Comparison of ENCODE assay signal across 18 cellular contexts in the genomic region with DNA sequence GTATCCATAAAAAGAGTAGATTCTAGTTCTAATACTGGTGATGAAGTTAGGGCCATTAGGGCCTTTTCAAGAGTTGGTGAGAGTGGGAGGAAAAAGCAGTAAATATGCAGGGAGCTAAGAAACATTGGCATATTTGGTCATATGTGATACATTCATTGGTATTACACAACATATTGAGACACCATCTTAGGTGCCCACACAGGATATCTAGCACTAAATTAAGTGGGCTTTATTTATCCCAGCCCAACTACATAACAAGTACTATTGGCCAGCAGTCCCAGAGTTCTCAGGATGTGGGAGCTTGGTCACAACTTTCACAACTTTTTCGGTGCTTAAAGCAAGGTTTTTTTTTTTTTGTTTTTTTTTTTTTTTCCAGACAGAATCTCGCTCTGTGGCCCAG. TPM values are rescaled to one million over a fixed set of nuclear protein-coding genes. Genes with fewer than 3 reads are reported as not detected.
DNase-seq lines count a peak whose midpoint lies in the region; ATAC-seq and TF ChIP-seq lines count a peak whose summit lies in the region.
"Had no signal": no experiment of that assay in that cellular context is flagged by ENCODE, and none has a peak within 500 bp of the region (broad histone marks: within the 10 kb centered on the region; RNA-seq: fewer than 3 reads in every experiment).

No MANE protein-coding gene starts in this region.

- no peak for ATAC-seq in CD4-positive, CD25-positive, alpha-beta regulatory T cell (ENCODE audit: low read depth in 2 of 2)
- no peak for ATAC-seq in natural killer cell
- ATAC-seq: heart left ventricle, lower lobe of right lung had no signal

- CTCF ChIA-PET in HEK293 (lab: Yijun Ruan, JAX), result interaction anchor here (0.7 to 2.8 kb wide), 5 partner anchors 20 to 1362 kb away, joined by 3 to 27 read pairs (median 4); no protein-coding TSS in a partner anchor

- H3K4me3 ChIP-seq in CD4-positive, CD25-positive, alpha-beta regulatory T cell (ENCODE audit: low read depth, low read length), result no peak overlapping the region
- H3K4me3 ChIP-seq in HEK293 (ENCODE audit: low read depth, low read length) (no peak overlapping the region), ascending aorta (no peak overlapping the region)
- H3K4me3 ChIP-seq: heart left ventricle, lower lobe of right lung, skin epidermis, vagina had no signal

- peaks cover 12% of the 10 kb centered on the region for H3K4me1 ChIP-seq in CD4-positive, CD25-positive, alpha-beta regulatory T cell (ENCODE audit: control insufficient read depth, insufficient read depth, low read length, poor library complexity, severe bottlenecking)
- H3K4me1 ChIP-seq in HEK293 (ENCODE audit: control insufficient read depth, insufficient read depth, low read length), result peaks cover 7% of the 10 kb centered on the region; the same call in 1 of the 2 replicates
- H3K4me1 ChIP-seq in ascending aorta, result peaks cover 4 to 12% of the 10 kb centered on the region in 2 donors

- POLR2A ChIA-PET in HEK293 (lab: Yijun Ruan, JAX), result interaction anchor here (0.8 to 2.5 kb wide), 2 partner anchors 24 to 101 kb away, joined by 3 to 25 read pairs; a partner anchor contains a TSS

- H3K4me1 Mint-ChIP-seq in CD4-positive, CD25-positive, alpha-beta regulatory T cell, result peaks cover 6 to 32% (median 17%) of the 10 kb centered on the region in 4 donors
- H3K4me1 Mint-ChIP-seq in natural killer cell, result peaks cover 27 to 29% of the 10 kb centered on the region in 2 donors

- no peaks in the 10 kb centered on the region for H3K27me3 Mint-ChIP-seq in CD4-positive, CD25-positive, alpha-beta regulatory T cell
- no peaks in the 10 kb centered on the region for H3K27me3 Mint-ChIP-seq in natural killer cell (ENCODE audit: low read depth in 2 of 2)
- H3K27me3 Mint-ChIP-seq: activated B cell treated with CpG ODN at 0.5 μM for 24 hours, B cell had no signal

- H3K9me3 Mint-ChIP-seq in CD4-positive, CD25-positive, alpha-beta regulatory T cell, result peaks cover 0 to 2% (median 0%) of the 10 kb centered on the region in 7 donors
- H3K9me3 Mint-ChIP-seq in natural killer cell, result no peaks in the 10 kb centered on the region
- H3K9me3 Mint-ChIP-seq: activated B cell treated with CpG ODN at 0.5 μM for 24 hours had no signal

- no peak for DNase-seq in CD4-positive, CD25-positive, alpha-beta regulatory T cell
- DNase-seq in SIG-M5 treated with dmso at 0.1 percent for 504 hours (lab: John Stamatoyannopoulos, UW; ENCODE audit: unreplicated experiment) (peak; percentile 91), natural killer cell (no peak), AG20443 (ENCODE audit: low spot score) (no peak), ascending aorta (ENCODE audit: low spot score in 2 of 2) (no peak), DMS79 (lab: John Stamatoyannopoulos, UW) (no peak)
- DNase-seq: activated B cell treated with CpG ODN at 0.5 μM for 24 hours; heart left ventricle; lower lobe of right lung; NCI-H187 treated with DMSO at 0.1 percent for 48 hours; posterior cingulate gyrus; stimulated activated CD4-positive, alpha-beta T cell treated with anti-CD3 and anti-CD28 coated beads, Interleukin-4, amount 100 ng/mL, for 1 hour; substantia nigra; T-helper 2 cell had no signal

- H3K27me3 ChIP-seq in CD4-positive, CD25-positive, alpha-beta regulatory T cell (ENCODE audit: control insufficient read depth, insufficient read depth, low read length), result no peaks in the 10 kb centered on the region
- no peaks in the 10 kb centered on the region for H3K27me3 ChIP-seq in ascending aorta
- H3K27me3 ChIP-seq: heart left ventricle, vagina had no signal

- H3K36me3 Mint-ChIP-seq in CD4-positive, CD25-positive, alpha-beta regulatory T cell, result peaks cover 27% of the 10 kb centered on the region
- H3K36me3 Mint-ChIP-seq in natural killer cell, result peaks cover 8% of the 10 kb centered on the region

- peaks cover 29% of the 10 kb centered on the region for H3K36me3 ChIP-seq in CD4-positive, CD25-positive, alpha-beta regulatory T cell (ENCODE audit: control insufficient read depth, insufficient read depth, low read length)
- peaks cover 30 to 39% of the 10 kb centered on the region in 2 experiments for H3K36me3 ChIP-seq in HEK293 (ENCODE audit: control insufficient read depth in 2 of 2, insufficient read depth in 1 of 2, low read length in 2 of 2)
- peaks cover 30 to 33% of the 10 kb centered on the region in 2 donors for H3K36me3 ChIP-seq in ascending aorta

- no peak overlapping the region for H3K27ac ChIP-seq in CD4-positive, CD25-positive, alpha-beta regulatory T cell (ENCODE audit: insufficient read depth, low read length, poor library complexity, severe bottlenecking)
- H3K27ac ChIP-seq in HEK293 (ENCODE audit: extremely low read depth, low read depth, low read length) (no peak overlapping the region), ascending aorta (no peak overlapping the region)
- H3K27ac ChIP-seq: heart left ventricle, lower lobe of right lung, skin epidermis, vagina had no signal

- peak overlapping the region; percentile 1 to 98 (median 41) for H3K27ac Mint-ChIP-seq in CD4-positive, CD25-positive, alpha-beta regulatory T cell
- H3K27ac Mint-ChIP-seq in natural killer cell, result peak overlapping the region; percentile 93 to 95

- no peaks in the 10 kb centered on the region for H3K9me3 ChIP-seq in CD4-positive, CD25-positive, alpha-beta regulatory T cell (ENCODE audit: control insufficient read depth in 2 of 2, low read length in 2 of 2)
- no peaks in the 10 kb centered on the region for H3K9me3 ChIP-seq in HEK293 (ENCODE audit: control insufficient read depth, insufficient read depth, low read depth, low read length)
- H3K9me3 ChIP-seq in ascending aorta, result no peaks in the 10 kb centered on the region
- H3K9me3 ChIP-seq: heart left ventricle, lower lobe of right lung, vagina had no signal

- peak overlapping the region in 2 of 4 donors; percentile 40 to 59 for H3K4me3 Mint-ChIP-seq in CD4-positive, CD25-positive, alpha-beta regulatory T cell
- no peak overlapping the region for H3K4me3 Mint-ChIP-seq in natural killer cell
- H3K4me3 Mint-ChIP-seq: activated B cell treated with CpG ODN at 0.5 μM for 24 hours, B cell had no signal

- intact Hi-C loops in natural killer cell (cut with micrococcal nuclease), result no loop called here
- intact Hi-C loops in ascending aorta (cut with DNase I), result loop anchor here (5.0 to 10.0 kb wide), 3 partner anchors 102 to 170 kb away; a partner anchor contains a TSS

- TF ChIP-seq CTCF in HEK293 (tag by site-specific recombination; IDR thresholded peaks at IDR 0.05), result no peak
- TF ChIP-seq CTCF in natural killer cell (IDR thresholded peaks at IDR 0.05), result no peak
- no peak for TF ChIP-seq CTCF in ascending aorta (IDR thresholded peaks at IDR 0.05)

TF ChIP-seq in HEK293, 187 proteins besides CTCF, POLR2A, EP300 and RAD21:
- no peak for TF ChIP-seq ZNF146 (tag by site-specific recombination; IDR thresholded peaks at IDR 0.05)
- no peak for TF ChIP-seq IKZF3 (tag by site-specific recombination; IDR thresholded peaks at IDR 0.05)
- TF ChIP-seq PRDM1 (tag by site-specific recombination; IDR thresholded peaks at IDR 0.05), result 0 out of 2 replicates have a peak, but pooled peaks have one; percentile 40
- TF ChIP-seq, protein P1, sequence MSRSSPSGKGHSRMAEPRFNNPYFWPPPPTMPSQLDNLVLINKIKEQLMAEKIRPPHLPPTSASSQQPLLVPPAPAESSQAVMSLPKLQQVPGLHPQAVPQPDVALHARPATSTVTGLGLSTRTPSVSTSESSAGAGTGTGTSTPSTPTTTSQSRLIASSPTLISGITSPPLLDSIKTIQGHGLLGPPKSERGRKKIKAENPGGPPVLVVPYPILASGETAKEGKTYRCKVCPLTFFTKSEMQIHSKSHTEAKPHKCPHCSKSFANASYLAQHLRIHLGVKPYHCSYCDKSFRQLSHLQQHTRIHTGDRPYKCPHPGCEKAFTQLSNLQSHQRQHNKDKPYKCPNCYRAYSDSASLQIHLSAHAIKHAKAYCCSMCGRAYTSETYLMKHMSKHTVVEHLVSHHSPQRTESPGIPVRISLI (tag by site-specific recombination; IDR thresholded peaks at IDR 0.05), result peak; percentile 58; the same call in 1 of the 2 replicates
- TF ChIP-seq, protein P2, sequence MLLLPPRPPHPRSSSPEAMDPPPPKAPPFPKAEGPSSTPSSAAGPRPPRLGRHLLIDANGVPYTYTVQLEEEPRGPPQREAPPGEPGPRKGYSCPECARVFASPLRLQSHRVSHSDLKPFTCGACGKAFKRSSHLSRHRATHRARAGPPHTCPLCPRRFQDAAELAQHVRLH (tag by site-specific recombination; IDR thresholded peaks at IDR 0.05), result no peak
- TF ChIP-seq ZNF366 (tag by site-specific recombination; conservative IDR thresholded peaks at IDR 0.05), result 0 out of 2 replicates have a peak, but pooled peaks have one; percentile 22

RNA-seq across cellular contexts. Expression of a gene that starts 2.0 kb away (rescaled TPM):
- total RNA-seq in CD4-positive, CD25-positive, alpha-beta regulatory T cell, result 34.6 TPM
- polyA plus RNA-seq in CD4-positive, CD25-positive, alpha-beta regulatory T cell, result 10 to 100 TPM; 70.5 to 90.6 (median 82.4) TPM
- total RNA-seq in natural killer cell (10 to 100 TPM; 29.9 to 40.9 (median 30.2) TPM), ascending aorta (2.6 TPM)

RNA-seq across cellular contexts. Expression of a gene that starts 17.7 kb away (rescaled TPM):
- total RNA-seq in CD4-positive, CD25-positive, alpha-beta regulatory T cell, result 13.7 TPM
- polyA plus RNA-seq in CD4-positive, CD25-positive, alpha-beta regulatory T cell, result under 1 TPM in 1 of 4 donors, not detected in 3; 0.41 TPM
- total RNA-seq in natural killer cell (10 to 100 TPM in 1 of 3 donors, 1 to 10 TPM in 2; 2.1 to 12.2 (median 4.7) TPM), ascending aorta (10.6 TPM)

RNA-seq across cellular contexts. Expression of a gene that starts 24.3 kb away (rescaled TPM):
- total RNA-seq in CD4-positive, CD25-positive, alpha-beta regulatory T cell, result 68.3 TPM
- polyA plus RNA-seq in CD4-positive, CD25-positive, alpha-beta regulatory T cell, result 10 to 100 TPM; 13.4 to 25.3 (median 19.6) TPM
- total RNA-seq in natural killer cell (100 to 1,000 TPM in 2 of 3 donors, 10 to 100 TPM in 1; 95.1 to 101 (median 100) TPM), ascending aorta (15.1 TPM)

RNA-seq across cellular contexts. Expression of a gene that starts 29.1 kb away (rescaled TPM):
- total RNA-seq in CD4-positive, CD25-positive, alpha-beta regulatory T cell, result 7.0 TPM
- polyA plus RNA-seq in CD4-positive, CD25-positive, alpha-beta regulatory T cell, result 10 to 100 TPM in 1 of 4 donors, 1 to 10 TPM in 3; 6.6 to 17.3 (median 8.6) TPM
- total RNA-seq in natural killer cell (10 to 100 TPM in 2 of 3 donors, 1 to 10 TPM in 1; 10.0 to 27.8 (median 17.3) TPM), ascending aorta (0.21 TPM)

RNA-seq across cellular contexts. Expression of a gene that starts 35.7 kb away (rescaled TPM):
- not detected for total RNA-seq in CD4-positive, CD25-positive, alpha-beta regulatory T cell
- polyA plus RNA-seq in CD4-positive, CD25-positive, alpha-beta regulatory T cell, result under 1 TPM in 1 of 4 donors, not detected in 3; 0.13 TPM
- total RNA-seq in natural killer cell (not detected), ascending aorta (not detected)
